ENCODE assay signal across 8 cellular contexts in the genomic region with DNA sequence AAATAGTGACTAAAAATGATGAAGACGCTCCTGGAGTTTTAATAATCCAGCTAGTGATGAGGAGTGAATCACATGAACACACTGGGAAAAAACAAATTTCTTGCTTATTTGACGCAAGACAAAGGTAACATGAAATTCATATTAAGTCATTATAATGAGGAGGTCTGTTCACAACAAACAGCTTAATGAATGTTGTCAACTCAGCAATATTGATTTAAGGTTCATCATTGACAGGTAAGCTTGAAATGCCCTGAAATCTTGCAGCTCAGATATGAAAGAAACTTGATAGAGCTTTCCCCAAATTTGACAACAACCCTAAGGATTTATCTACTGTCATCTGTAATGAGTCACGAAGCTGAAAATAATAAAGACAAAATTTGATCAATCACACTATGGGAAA.
"Had no signal": no experiment of that assay in that cellular context is flagged by ENCODE, and none has a peak within 500 bp of the region (broad histone marks: within the 10 kb centered on the region; RNA-seq: fewer than 3 reads in every experiment).

No MANE protein-coding gene starts in this region.

- H3K4me2 ChIP-seq: GM23338 had no signal

- H3K9me3 ChIP-seq: HAP-1 had no signal

- H3K4me1 ChIP-seq: HAP-1 had no signal

- H3K4me3 ChIP-seq: GM23338, HAP-1 had no signal

- H3K36me3 ChIP-seq: HAP-1 had no signal

- DNase-seq: H7, HFFc6, Kasumi-1, KG1 had no signal

- ATAC-seq: GM23338, HCT116 had no signal

- H3K27ac ChIP-seq: HL-60 had no signal

- H2AFZ ChIP-seq: GM23338 had no signal
